19 cellular contexts compared by ENCODE assay signal in the genomic region with DNA sequence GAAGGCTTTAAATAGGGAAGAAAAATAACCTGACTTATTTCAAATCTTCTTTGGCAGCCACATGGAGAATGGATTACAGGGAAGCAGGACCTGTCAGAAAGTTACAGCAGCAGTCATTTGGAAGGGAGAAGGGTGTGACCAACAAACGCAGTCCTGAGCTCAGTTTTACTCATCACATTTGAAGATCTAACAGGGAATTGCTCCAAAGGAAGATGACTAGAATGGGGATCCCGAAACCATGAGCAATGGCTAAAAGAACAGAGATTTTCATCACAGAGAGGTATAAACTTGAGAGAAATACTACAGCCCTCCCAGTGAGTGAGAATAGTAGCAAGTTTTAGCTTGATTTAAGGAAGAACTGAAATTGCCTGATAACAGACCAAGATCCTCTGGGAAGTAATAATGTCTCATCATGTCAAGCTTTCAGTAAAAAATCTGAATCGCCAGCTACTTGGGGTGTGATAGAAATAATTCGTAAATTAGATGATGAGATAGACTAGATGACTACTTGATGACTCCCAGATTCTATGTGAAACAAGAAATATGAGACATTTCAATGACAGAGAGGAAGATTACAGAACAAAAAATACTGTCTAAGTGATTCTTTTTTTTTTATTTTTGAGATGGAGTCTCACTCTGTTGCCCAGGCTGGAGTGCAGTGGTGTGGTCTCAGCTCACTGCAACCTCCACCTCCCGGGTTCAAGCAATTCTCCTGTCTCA. TPM values are rescaled to one million over a fixed set of nuclear protein-coding genes. Genes with fewer than 3 reads are reported as not detected.
DNase-seq lines count a peak whose midpoint lies in the region; ATAC-seq and TF ChIP-seq lines count a peak whose summit lies in the region.
"Had no signal": no experiment of that assay in that cellular context is flagged by ENCODE, and none has a peak within 500 bp of the region (broad histone marks: within the 10 kb centered on the region; RNA-seq: fewer than 3 reads in every experiment).

No MANE protein-coding gene starts in this region.

- H4K91ac ChIP-seq in IMR-90 (ENCODE audit: insufficient read depth, low read depth, low read length), result no peak overlapping the region
- H4K91ac ChIP-seq in H9 (ENCODE audit: insufficient read length, low read depth, low read length), result no peak overlapping the region

- TF ChIP-seq RAD21 in IMR-90 (IDR thresholded peaks at IDR 0.05; ENCODE audit: low read length), result no peak

- POLR2A ChIA-PET in IMR-90 (lab: Charles Lee; ENCODE audit: unreplicated experiment), result interaction anchor here (0.6 kb wide), 1 partner anchor 131 kb away, joined by 3 read pairs; no protein-coding TSS in a partner anchor

- H2AK5ac ChIP-seq in IMR-90 (ENCODE audit: low read depth, low read length) (no peak overlapping the region), H9 (ENCODE audit: insufficient read length, low read length) (no peak overlapping the region)

- no peaks in the 10 kb centered on the region for H3K79me2 ChIP-seq in H9 (ENCODE audit: insufficient read depth, low read length)

- H4K5ac ChIP-seq in IMR-90 (ENCODE audit: low read depth, low read length) (no peak overlapping the region), H9 (ENCODE audit: insufficient read length, low read depth, low read length) (no peak overlapping the region)

- H2AFZ ChIP-seq in IMR-90 (replicated peaks; ENCODE audit: low read length, poor library complexity), result no peak overlapping the region
- H2AFZ ChIP-seq in H9 (ENCODE audit: low read length), result no peak overlapping the region

- intact Hi-C loops in IMR-90 (cut with micrococcal nuclease) (no loop called here), cardiac septum (cut with DNase I) (no loop called here)
- intact Hi-C loops in dendritic cell treated with granulocyte-macrophage colony-stimulating factor and Interleukin-4, amounts not matched to agents 40 ng/mL and 50 ng/mL, for 4 days (cut with micrococcal nuclease), result loop anchor here (10.0 kb wide), 1 partner anchor 321 kb away; no protein-coding TSS in a partner anchor

- H3K18ac ChIP-seq in IMR-90 (ENCODE audit: low read depth, low read length), result no peak overlapping the region
- no peak overlapping the region for H3K18ac ChIP-seq in H9 (ENCODE audit: insufficient read length, low read depth, low read length)

- 0 out of 2 replicates have a peak, but pooled peaks cover 2% of the 10 kb centered on the region for H4K20me1 ChIP-seq in IMR-90 (ENCODE audit: insufficient read depth, low read length)
- H4K20me1 ChIP-seq in H9 (ENCODE audit: control insufficient read depth, insufficient read depth, insufficient read length), result no peaks in the 10 kb centered on the region

- H3K4ac ChIP-seq in IMR-90 (ENCODE audit: low read depth, low read length) (no peak overlapping the region), H9 (ENCODE audit: low read depth, low read length) (no peak overlapping the region)

- H2BK12ac ChIP-seq in H9 (ENCODE audit: insufficient read length, low read depth, low read length), result no peak overlapping the region

- CTCF ChIA-PET in IMR-90 (lab: Yijun Ruan, JAX), result interaction anchor here (0.6 to 0.7 kb wide), 2 partner anchors 14 to 80 kb away, joined by 5 read pairs; no protein-coding TSS in a partner anchor

- H3K23me2 ChIP-seq in H9 (ENCODE audit: insufficient read length, low read depth, low read length, poor library complexity, severe bottlenecking), result no peaks in the 10 kb centered on the region

- no peak for TF ChIP-seq POLR2A in IMR-90 (IDR thresholded peaks at IDR 0.05; ENCODE audit: low read depth, low read length)

- in situ Hi-C loops in IMR-90 (cut with MboI; ENCODE audit: low sequenced_read_pairs), result no loop called here

- H3K56ac ChIP-seq in IMR-90 (ENCODE audit: extremely low read depth, insufficient read depth, low read length) (no peak overlapping the region), H9 (ENCODE audit: insufficient read length, low read depth, low read length) (no peak overlapping the region)

- H3K27me3 ChIP-seq in IMR-90 (ENCODE audit: control insufficient read depth, insufficient read depth, low read length), result no peaks in the 10 kb centered on the region
- no peaks in the 10 kb centered on the region for H3K27me3 ChIP-seq in H9 (ENCODE audit: insufficient read depth, low read length)
- H3K27me3 ChIP-seq: breast epithelium had no signal

- H3K4me2 ChIP-seq in IMR-90 (ENCODE audit: low read depth, low read length), result no peak overlapping the region
- no peak overlapping the region for H3K4me2 ChIP-seq in H9 (ENCODE audit: insufficient read depth, insufficient read length, low read length)

- TF ChIP-seq CTCF in IMR-90 (conservative IDR thresholded peaks at IDR 0.05; ENCODE audit: low read depth, low read length) (no peak), H9 (conservative IDR thresholded peaks at IDR 0.05) (no peak)

- H2BK20ac ChIP-seq in IMR-90 (ENCODE audit: low read depth, low read length) (no peak overlapping the region), H9 (ENCODE audit: low read depth, low read length, poor library complexity, severe bottlenecking) (no peak overlapping the region)

- dilution Hi-C loops in IMR-90 (cut with HindIII; ENCODE audit: low sequenced_read_pairs, unreplicated experiment), result no loop called here

- H3K23ac ChIP-seq in IMR-90 (ENCODE audit: low read depth, low read length) (no peak overlapping the region), H9 (ENCODE audit: insufficient read length, low read depth, low read length) (no peak overlapping the region)

- no peak overlapping the region for H2AK9ac ChIP-seq in IMR-90 (replicated peaks; ENCODE audit: low read depth, low read length, poor library complexity)

- H3K9me1 ChIP-seq in IMR-90 (ENCODE audit: insufficient read depth, low read length), result peaks cover 7% of the 10 kb centered on the region

- H4K8ac ChIP-seq in IMR-90 (ENCODE audit: low read depth in 2 of 2, low read length in 2 of 2), result no peak overlapping the region
- H4K8ac ChIP-seq in H9 (replicated peaks; ENCODE audit: insufficient read length, low read depth, low read length), result no peak overlapping the region

- H2BK120ac ChIP-seq in IMR-90 (ENCODE audit: low read depth, low read length), result no peak overlapping the region
- H2BK120ac ChIP-seq in H9 (ENCODE audit: low read depth, low read length, poor library complexity, severe bottlenecking), result no peak overlapping the region

- H3K4me3 ChIP-seq in IMR-90 (ENCODE audit: insufficient read depth, low read depth, low read length), result no peak overlapping the region
- H3K4me3 ChIP-seq: breast epithelium, prostate gland had no signal

- peak; percentile 45 to 68 for ATAC-seq in activated T-cell treated with anti-CD3 and anti-CD28 coated beads, Interleukin-2, amount 50 U/mL, for 72 hours (replicated peaks in 1 of 2)
- ATAC-seq in IMR-90 (ENCODE audit: low read depth), result no peak
- ATAC-seq in stimulated activated memory B cell treated with anti-CD40 and anti-IgM and Interleukin-4, amounts not matched to agents 10 μg/mL and 1 μg/mL and 100 μg/mL, for 72 hours, result no peak
- ATAC-seq: left ventricle myocardium superior; Right ventricle myocardium inferior; stimulated activated naive CD8-positive, alpha-beta T cell treated with anti-CD3 and anti-CD28 coated beads, Interleukin-15, amount 100 ng/mL, for 72 hours had no signal

- H3K36me3 Mint-ChIP-seq in activated T-cell treated with anti-CD3 and anti-CD28 coated beads, Interleukin-2, amount 50 U/mL, for 72 hours (ENCODE audit: insufficient read depth in 2 of 2), result peaks cover 23 to 35% of the 10 kb centered on the region in 2 donors
- H3K36me3 Mint-ChIP-seq in dendritic cell treated with granulocyte-macrophage colony-stimulating factor and Interleukin-4, amounts not matched to agents 40 ng/mL and 50 ng/mL, for 4 days (ENCODE audit: low read depth), result peaks cover 68% of the 10 kb centered on the region
- H3K36me3 Mint-ChIP-seq in stimulated activated memory B cell treated with anti-CD40 and anti-IgM and Interleukin-4, amounts not matched to agents 10 μg/mL and 1 μg/mL and 100 μg/mL, for 72 hours, result peaks cover 57% of the 10 kb centered on the region
- no peaks in the 10 kb centered on the region for H3K36me3 Mint-ChIP-seq in H9 (ENCODE audit: insufficient read depth in 1 of 3, low read depth in 3 of 3)

- H3K9ac ChIP-seq in IMR-90 (ENCODE audit: low read depth, low read length) (no peak overlapping the region), H9 (ENCODE audit: extremely low read depth, insufficient read length, low read length) (no peak overlapping the region)

- DNase-seq in activated T-cell treated with anti-CD3 and anti-CD28 coated beads, Interleukin-2, amount 50 U/mL, for 72 hours, result no peak
- no peak for DNase-seq in activated T-cell treated with anti-CD3 and anti-CD28 coated beads, Interleukin-2, amount 50 U/mL, for 1 hour
- DNase-seq in IMR-90, result peak; percentile 19
- no peak for DNase-seq in cardiac septum (ENCODE audit: low spot score)
- no peak for DNase-seq in NCI-H1092 (lab: John Stamatoyannopoulos, UW)
- DNase-seq in H9, result no peak
- DNase-seq: activated gamma-delta T cell; DMS 273 treated with DMSO at 0.1 percent for 48 hours; effector CD8-positive, alpha-beta T cell; foreskin melanocyte; left ventricle myocardium superior; NCI-H1694; NCI-H446 treated with DMSO at 0.1 percent for 48 hours; stimulated activated naive CD8-positive, alpha-beta T cell treated with anti-CD3 and anti-CD28 coated beads, Interleukin-15, amount 100 ng/mL, for 72 hours had no signal

- H3K27ac Mint-ChIP-seq in activated T-cell treated with anti-CD3 and anti-CD28 coated beads, Interleukin-2, amount 50 U/mL, for 72 hours, result peak overlapping the region; percentile 85
- peak overlapping the region; percentile 4 for H3K27ac Mint-ChIP-seq in dendritic cell treated with granulocyte-macrophage colony-stimulating factor and Interleukin-4, amounts not matched to agents 40 ng/mL and 50 ng/mL, for 4 days
- peak overlapping the region; percentile 44 for H3K27ac Mint-ChIP-seq in stimulated activated memory B cell treated with anti-CD40 and anti-IgM and Interleukin-4, amounts not matched to agents 10 μg/mL and 1 μg/mL and 100 μg/mL, for 72 hours
- H3K27ac Mint-ChIP-seq in H9, result no peak overlapping the region

- no peaks in the 10 kb centered on the region for H3K4me1 ChIP-seq in IMR-90 (ENCODE audit: control insufficient read depth, insufficient read depth, low read length)
- no peaks in the 10 kb centered on the region; the same call in 1 of the 2 replicates for H3K4me1 ChIP-seq in H9 (ENCODE audit: insufficient read depth, low read length)
- H3K4me1 ChIP-seq: breast epithelium, prostate gland had no signal

- H3K27me3 Mint-ChIP-seq in activated T-cell treated with anti-CD3 and anti-CD28 coated beads, Interleukin-2, amount 50 U/mL, for 72 hours (ENCODE audit: low read depth), result no peaks in the 10 kb centered on the region
- no peaks in the 10 kb centered on the region for H3K27me3 Mint-ChIP-seq in dendritic cell treated with granulocyte-macrophage colony-stimulating factor and Interleukin-4, amounts not matched to agents 40 ng/mL and 50 ng/mL, for 4 days
- no peaks in the 10 kb centered on the region for H3K27me3 Mint-ChIP-seq in stimulated activated memory B cell treated with anti-CD40 and anti-IgM and Interleukin-4, amounts not matched to agents 10 μg/mL and 1 μg/mL and 100 μg/mL, for 72 hours
- no peaks in the 10 kb centered on the region for H3K27me3 Mint-ChIP-seq in H9 (ENCODE audit: low read depth)
- H3K27me3 Mint-ChIP-seq: stimulated activated naive CD8-positive, alpha-beta T cell treated with anti-CD3 and anti-CD28 coated beads, Interleukin-15, amount 100 ng/mL, for 72 hours had no signal

- no peak overlapping the region for H3T11ph ChIP-seq in H9 (ENCODE audit: low read length)

- H3K9me3 ChIP-seq in IMR-90 (ENCODE audit: control insufficient read depth, insufficient read depth, low read length), result no peaks in the 10 kb centered on the region
- H3K9me3 ChIP-seq in H9 (ENCODE audit: control insufficient read depth, low read depth, low read length), result no peaks in the 10 kb centered on the region
- H3K9me3 ChIP-seq: breast epithelium, prostate gland had no signal

- H3K27ac ChIP-seq in IMR-90 (ENCODE audit: insufficient read depth, low read length) (no peak overlapping the region), H9 (ENCODE audit: insufficient read length, low read depth, low read length) (no peak overlapping the region)
- H3K27ac ChIP-seq: breast epithelium, prostate gland had no signal

- H3K14ac ChIP-seq in IMR-90 (replicated peaks; ENCODE audit: low read depth, low read length) (no peak overlapping the region), H9 (ENCODE audit: insufficient read depth, low read length) (no peak overlapping the region)

- H2BK15ac ChIP-seq in IMR-90 (ENCODE audit: low read depth, low read length), result no peak overlapping the region
- no peak overlapping the region for H2BK15ac ChIP-seq in H9 (ENCODE audit: low read depth, low read length)

- peaks cover 32 to 48% of the 10 kb centered on the region in 2 experiments for H3K79me1 ChIP-seq in IMR-90 (ENCODE audit: low read depth in 1 of 2, low read length in 2 of 2)
- H3K79me1 ChIP-seq in H9 (ENCODE audit: insufficient read depth, low read depth, low read length, poor library complexity, severe bottlenecking), result no peaks in the 10 kb centered on the region

- H3K4me3 Mint-ChIP-seq in activated T-cell treated with anti-CD3 and anti-CD28 coated beads, Interleukin-2, amount 50 U/mL, for 72 hours, result peak overlapping the region in 1 of 2 donors; percentile 59
- no peak overlapping the region for H3K4me3 Mint-ChIP-seq in dendritic cell treated with granulocyte-macrophage colony-stimulating factor and Interleukin-4, amounts not matched to agents 40 ng/mL and 50 ng/mL, for 4 days
- H3K4me3 Mint-ChIP-seq in stimulated activated memory B cell treated with anti-CD40 and anti-IgM and Interleukin-4, amounts not matched to agents 10 μg/mL and 1 μg/mL and 100 μg/mL, for 72 hours, result no peak overlapping the region
- no peak overlapping the region for H3K4me3 Mint-ChIP-seq in H9
- H3K4me3 Mint-ChIP-seq: stimulated activated naive CD8-positive, alpha-beta T cell treated with anti-CD3 and anti-CD28 coated beads, Interleukin-15, amount 100 ng/mL, for 72 hours had no signal

- no TSS peak for BruUV-seq in IMR-90 (replicated peaks; lab: Mats Ljungman, UMichigan)

- peaks cover 86% of the 10 kb centered on the region for H3K4me1 Mint-ChIP-seq in activated T-cell treated with anti-CD3 and anti-CD28 coated beads, Interleukin-2, amount 50 U/mL, for 72 hours (ENCODE audit: low read depth)
- peaks cover 43% of the 10 kb centered on the region for H3K4me1 Mint-ChIP-seq in dendritic cell treated with granulocyte-macrophage colony-stimulating factor and Interleukin-4, amounts not matched to agents 40 ng/mL and 50 ng/mL, for 4 days (ENCODE audit: low read depth)
- H3K4me1 Mint-ChIP-seq in stimulated activated memory B cell treated with anti-CD40 and anti-IgM and Interleukin-4, amounts not matched to agents 10 μg/mL and 1 μg/mL and 100 μg/mL, for 72 hours, result peaks cover 71% of the 10 kb centered on the region
- H3K4me1 Mint-ChIP-seq in H9, result peaks cover 10 to 12% of the 10 kb centered on the region in 2 experiments

- H2BK5ac ChIP-seq in IMR-90 (ENCODE audit: low read depth, low read length, poor library complexity, severe bottlenecking) (no peak overlapping the region), H9 (ENCODE audit: insufficient read length, low read length) (no peak overlapping the region)

- WGBS in IMR-90 (ENCODE audit: extremely low coverage in 2 of 2, insufficient read length in 1 of 2), 2 experiments, result no CpG with 5 or more reads among the region's 5 CpGs
- WGBS in H9 (ENCODE audit: extremely low coverage, insufficient read length, low lambda C conversion rate), result no CpG with 5 or more reads among the region's 5 CpGs

- peaks cover 7% of the 10 kb centered on the region for H3K36me3 ChIP-seq in IMR-90 (ENCODE audit: control insufficient read depth, insufficient read depth, low read length)
- H3K36me3 ChIP-seq: breast epithelium, prostate gland had no signal

- H3K9me3 Mint-ChIP-seq in activated T-cell treated with anti-CD3 and anti-CD28 coated beads, Interleukin-2, amount 50 U/mL, for 72 hours, result no peaks in the 10 kb centered on the region
- peaks cover 15% of the 10 kb centered on the region for H3K9me3 Mint-ChIP-seq in dendritic cell treated with granulocyte-macrophage colony-stimulating factor and Interleukin-4, amounts not matched to agents 40 ng/mL and 50 ng/mL, for 4 days
- no peaks in the 10 kb centered on the region for H3K9me3 Mint-ChIP-seq in stimulated activated memory B cell treated with anti-CD40 and anti-IgM and Interleukin-4, amounts not matched to agents 10 μg/mL and 1 μg/mL and 100 μg/mL, for 72 hours
- no peaks in the 10 kb centered on the region for H3K9me3 Mint-ChIP-seq in H9
- H3K9me3 Mint-ChIP-seq: stimulated activated naive CD8-positive, alpha-beta T cell treated with anti-CD3 and anti-CD28 coated beads, Interleukin-15, amount 100 ng/mL, for 72 hours had no signal

RNA-seq across cellular contexts. Expression of gene CD47, which starts 17.0 kb away (rescaled TPM):
- total RNA-seq in activated T-cell treated with anti-CD3 and anti-CD28 coated beads, Interleukin-2, amount 50 U/mL, for 72 hours, result 100 to 1,000 TPM; 139 to 153 TPM
- total RNA-seq in IMR-90 (2012; rRNA removed) (52.0 and 110 TPM in 2 replicates), cardiac septum (51.4 TPM), H9 (2021) (15.4 and 18.8 TPM in 2 replicates)
- 32.2 and 45.9 TPM in 2 replicates for polyA plus RNA-seq in IMR-90 (2012; rRNA removed)
- polyA plus RNA-seq in IMR-90 (2012; cell fraction: cytosol; rRNA removed), result 21.8 and 23.3 TPM in 2 replicates
- 14.8 and 56.7 TPM in 2 replicates for polyA plus RNA-seq in IMR-90 (2012; cell fraction: nucleus; rRNA removed; ENCODE audit: low replicate concordance)

Comparison
In these comparisons a context has a peak if more than half of its experiments do, and no peak if none do; other contexts are left out.
1. ATAC-seq: peak in activated T-cell treated with anti-CD3 and anti-CD28 coated beads, Interleukin-2, amount 50 U/mL, for 72 hours (2 of 2); none in IMR-90 (single experiment) and stimulated activated memory B cell treated with anti-CD40 and anti-IgM and Interleukin-4, amounts not matched to agents 10 μg/mL and 1 μg/mL and 100 μg/mL, for 72 hours (single experiment).
2. H3K27ac Mint-ChIP-seq: peak in activated T-cell treated with anti-CD3 and anti-CD28 coated beads, Interleukin-2, amount 50 U/mL, for 72 hours (single experiment), dendritic cell treated with granulocyte-macrophage colony-stimulating factor and Interleukin-4, amounts not matched to agents 40 ng/mL and 50 ng/mL, for 4 days (single experiment) and stimulated activated memory B cell treated with anti-CD40 and anti-IgM and Interleukin-4, amounts not matched to agents 10 μg/mL and 1 μg/mL and 100 μg/mL, for 72 hours (single experiment); none in H9 (0 of 3).